7 cellular contexts compared by ENCODE assay signal in the genomic region with DNA sequence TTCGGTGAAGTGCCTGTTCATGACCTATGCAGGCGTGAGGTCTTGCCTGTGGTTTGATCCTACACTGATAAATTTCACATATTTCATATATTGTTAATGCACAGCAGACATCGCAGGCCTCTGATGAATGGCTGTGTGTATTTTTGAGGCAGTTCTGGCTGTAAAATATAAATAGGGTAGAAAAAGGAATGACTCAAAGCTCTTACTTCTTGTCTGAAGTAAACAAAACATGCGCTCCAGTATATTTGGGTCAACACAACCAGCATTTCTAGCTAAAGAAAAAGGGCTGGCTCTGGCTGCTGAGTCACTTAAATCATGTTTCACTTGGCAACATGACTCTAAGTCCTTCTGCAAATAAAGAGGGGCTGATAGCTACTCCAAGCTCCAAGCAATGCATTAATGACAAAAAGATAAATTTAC. TPM values are rescaled to one million over a fixed set of nuclear protein-coding genes. Genes with fewer than 3 reads are reported as not detected.
A peak's percentile ranks its signal among the peaks of the same experiment; 100 is the strongest.
DNase-seq lines count a peak whose midpoint lies in the region; ATAC-seq and TF ChIP-seq lines count a peak whose summit lies in the region.

No MANE protein-coding gene starts in this region.

- no peak overlapping the region for H3K4me3 Mint-ChIP-seq in activated T-helper 2 cell treated with anti-CD3 and anti-CD28 coated beads, Interferon-gamma antibody, Interleukin-2, Interleukin-4, amounts not matched to agents 10 μg/mL and 5 μg/mL and 100 μg/mL, durations not matched to agents 14 hours and 24 hours and 36 hours (ENCODE audit: low read depth)
- no peak overlapping the region for H3K4me3 Mint-ChIP-seq in T-helper 17 cell

- peak overlapping the region; percentile 65 for H3K4me2 ChIP-seq in smooth muscle cell

- H3K27me3 Mint-ChIP-seq in activated T-helper 2 cell treated with anti-CD3 and anti-CD28 coated beads, Interferon-gamma antibody, Interleukin-2, Interleukin-4, amounts not matched to agents 10 μg/mL and 5 μg/mL and 100 μg/mL, durations not matched to agents 14 hours and 24 hours and 36 hours (ENCODE audit: low read depth) = peaks cover 29% of the 10 kb centered on the region
- peaks cover 40% of the 10 kb centered on the region for H3K27me3 Mint-ChIP-seq in T-helper 17 cell

- TF ChIP-seq CTCF in RWPE2 (IDR thresholded peaks at IDR 0.05; ENCODE audit: poor library complexity, severe bottlenecking) (no peak), smooth muscle cell (IDR thresholded peaks at IDR 0.05; ENCODE audit: borderline replicate concordance, insufficient read depth, poor library complexity, severe bottlenecking) (no peak)

- H3K27ac ChIP-seq in RWPE2 (ENCODE audit: poor library complexity, severe bottlenecking) (no peak overlapping the region), smooth muscle cell (ENCODE audit: low read depth) (peak overlapping the region; percentile 91)

- no peaks in the 10 kb centered on the region for H3K36me3 Mint-ChIP-seq in activated T-helper 2 cell treated with anti-CD3 and anti-CD28 coated beads, Interferon-gamma antibody, Interleukin-2, Interleukin-4, amounts not matched to agents 10 μg/mL and 5 μg/mL and 100 μg/mL, durations not matched to agents 14 hours and 24 hours and 36 hours (ENCODE audit: low read depth)
- H3K36me3 Mint-ChIP-seq in T-helper 17 cell (ENCODE audit: low read depth) = no peaks in the 10 kb centered on the region

- H3K9me3 Mint-ChIP-seq in activated T-helper 2 cell treated with anti-CD3 and anti-CD28 coated beads, Interferon-gamma antibody, Interleukin-2, Interleukin-4, amounts not matched to agents 10 μg/mL and 5 μg/mL and 100 μg/mL, durations not matched to agents 14 hours and 24 hours and 36 hours = no peaks in the 10 kb centered on the region

- DNase-seq in HAP-1 (ENCODE audit: low spot score in 2 of 2) = peak; percentile 30 to 48
- DNase-seq in RWPE2 (ENCODE audit: low spot score) = no peak
- peak; percentile 14 for DNase-seq in globus pallidus (ENCODE audit: low spot score)
- no peak for DNase-seq in smooth muscle cell (lab: John Stamatoyannopoulos, UW; ENCODE audit: unreplicated experiment)
- DNase-seq in activated T-helper 2 cell treated with anti-CD3 and anti-CD28 coated beads, Interferon-gamma antibody, Interleukin-2, Interleukin-4, amounts not matched to agents 10 μg/mL and 5 μg/mL and 100 μg/mL, durations not matched to agents 14 hours and 24 hours and 36 hours (ENCODE audit: low spot score) = no peak
- DNase-seq in T-helper 17 cell = no peak

- H2AFZ ChIP-seq in smooth muscle cell (ENCODE audit: low read depth) = no peak overlapping the region

- no peak overlapping the region for H3K27ac Mint-ChIP-seq in activated T-helper 2 cell treated with anti-CD3 and anti-CD28 coated beads, Interferon-gamma antibody, Interleukin-2, Interleukin-4, amounts not matched to agents 10 μg/mL and 5 μg/mL and 100 μg/mL, durations not matched to agents 14 hours and 24 hours and 36 hours
- H3K27ac Mint-ChIP-seq in T-helper 17 cell = no peak overlapping the region

- no peaks in the 10 kb centered on the region for H3K27me3 ChIP-seq in HAP-1 (ENCODE audit: low read depth)
- no peaks in the 10 kb centered on the region for H3K27me3 ChIP-seq in RWPE2 (ENCODE audit: insufficient read depth, poor library complexity, severe bottlenecking)
- H3K27me3 ChIP-seq in smooth muscle cell (ENCODE audit: low read depth) = no peaks in the 10 kb centered on the region

- H3K79me2 ChIP-seq in smooth muscle cell (ENCODE audit: low read depth) = no peaks in the 10 kb centered on the region

- H3K9me3 ChIP-seq in HAP-1 (no peaks in the 10 kb centered on the region), RWPE2 (ENCODE audit: severe bottlenecking) (no peaks in the 10 kb centered on the region), smooth muscle cell (replicated peaks; ENCODE audit: low read depth) (no peaks in the 10 kb centered on the region), T-helper 17 cell (ENCODE audit: control insufficient read depth, low read length, poor library complexity, severe bottlenecking) (no peaks in the 10 kb centered on the region)

- peak; percentile 66 for ATAC-seq in RWPE2 (ENCODE audit: low read depth)
- no peak for ATAC-seq in GM18909 (IDR thresholded peaks at IDR 0.05; ENCODE audit: poor library complexity, unreplicated experiment)
- ATAC-seq in T-helper 17 cell = no peak

- H3F3A ChIP-seq in smooth muscle cell (ENCODE audit: low read depth) = peaks cover 3% of the 10 kb centered on the region

- H3K4me3 ChIP-seq in HAP-1 (no peak overlapping the region), RWPE2 (ENCODE audit: severe bottlenecking) (no peak overlapping the region), smooth muscle cell (no peak overlapping the region)

- peaks cover 2% of the 10 kb centered on the region for H3K4me1 Mint-ChIP-seq in activated T-helper 2 cell treated with anti-CD3 and anti-CD28 coated beads, Interferon-gamma antibody, Interleukin-2, Interleukin-4, amounts not matched to agents 10 μg/mL and 5 μg/mL and 100 μg/mL, durations not matched to agents 14 hours and 24 hours and 36 hours (ENCODE audit: low read depth)
- no peaks in the 10 kb centered on the region for H3K4me1 Mint-ChIP-seq in T-helper 17 cell

- no peaks in the 10 kb centered on the region for H4K20me1 ChIP-seq in smooth muscle cell (ENCODE audit: low read depth)

- 26% methylated on average over 4 of the region's 4 CpGs for WGBS in smooth muscle cell (ENCODE audit: low lambda C conversion rate)

- peaks cover 38% of the 10 kb centered on the region for H3K4me1 ChIP-seq in HAP-1
- H3K4me1 ChIP-seq in RWPE2 (ENCODE audit: insufficient read depth, poor library complexity, severe bottlenecking) = no peaks in the 10 kb centered on the region
- peaks cover 7% of the 10 kb centered on the region for H3K4me1 ChIP-seq in smooth muscle cell (ENCODE audit: low read depth)

- intact Hi-C loops in activated T-helper 2 cell treated with anti-CD3 and anti-CD28 coated beads, Interferon-gamma antibody, Interleukin-2, Interleukin-4, amounts not matched to agents 10 μg/mL and 5 μg/mL and 100 μg/mL, durations not matched to agents 14 hours and 24 hours and 36 hours (cut with micrococcal nuclease) = no loop called here

- in situ Hi-C loops in HAP-1 (cut with MboI; ENCODE audit: low sequenced_read_pairs) = no loop called here

- H3K36me3 ChIP-seq in HAP-1 (replicated peaks) (no peaks in the 10 kb centered on the region; the same call in 1 of the 2 replicates), RWPE2 (ENCODE audit: low read depth) (no peaks in the 10 kb centered on the region), smooth muscle cell (ENCODE audit: low read depth) (no peaks in the 10 kb centered on the region)

- peak overlapping the region; percentile 58 for H3K9ac ChIP-seq in smooth muscle cell (ENCODE audit: low read depth)

RNA-seq across cellular contexts. Expression of gene TMCC3, which starts 54.1 kb away (rescaled TPM):
- 10.3 and 11.2 TPM in 2 replicates for total RNA-seq in smooth muscle cell
- 4.4 and 7.0 TPM in 2 replicates for polyA plus RNA-seq in smooth muscle cell
- 0.05 and 0.14 TPM in 2 replicates for total RNA-seq in activated T-helper 2 cell treated with anti-CD3 and anti-CD28 coated beads, Interferon-gamma antibody, Interleukin-2, Interleukin-4, amounts not matched to agents 10 μg/mL and 5 μg/mL and 100 μg/mL, durations not matched to agents 14 hours and 24 hours and 36 hours
- 1 to 10 TPM; 1.5 to 2.9 TPM for total RNA-seq in T-helper 17 cell

Comparison
In these comparisons a context has a peak if more than half of its experiments do, and no peak if none do; other contexts are left out.
1. DNase-seq: peak in HAP-1 (2 of 2) and globus pallidus (single experiment); none in RWPE2 (single experiment), smooth muscle cell (single experiment), activated T-helper 2 cell treated with anti-CD3 and anti-CD28 coated beads, Interferon-gamma antibody, Interleukin-2, Interleukin-4, amounts not matched to agents 10 μg/mL and 5 μg/mL and 100 μg/mL, durations not matched to agents 14 hours and 24 hours and 36 hours (single experiment) and T-helper 17 cell (0 of 3).